ENCODE assay signal across 1 cellular context in genomic region chr3:172622916-172623700, GRCh38.
TF ChIP-seq lines count a peak whose summit lies in the region.

No MANE protein-coding gene starts in this region.

TF ChIP-seq in WTC11, 78 proteins besides CTCF, POLR2A, EP300 and RAD21 (continued from another document):
- TF ChIP-seq ZNF425 (CRISPR knock-in tag; conservative IDR thresholded peaks at IDR 0.05) (no peak), ERG (CRISPR knock-in tag; IDR thresholded peaks at IDR 0.05) (no peak), ZNF263 (CRISPR knock-in tag; IDR thresholded peaks at IDR 0.05; ENCODE audit: low read depth) (no peak)
